ENCODE assay signal across 8 cellular contexts in the genomic region with DNA sequence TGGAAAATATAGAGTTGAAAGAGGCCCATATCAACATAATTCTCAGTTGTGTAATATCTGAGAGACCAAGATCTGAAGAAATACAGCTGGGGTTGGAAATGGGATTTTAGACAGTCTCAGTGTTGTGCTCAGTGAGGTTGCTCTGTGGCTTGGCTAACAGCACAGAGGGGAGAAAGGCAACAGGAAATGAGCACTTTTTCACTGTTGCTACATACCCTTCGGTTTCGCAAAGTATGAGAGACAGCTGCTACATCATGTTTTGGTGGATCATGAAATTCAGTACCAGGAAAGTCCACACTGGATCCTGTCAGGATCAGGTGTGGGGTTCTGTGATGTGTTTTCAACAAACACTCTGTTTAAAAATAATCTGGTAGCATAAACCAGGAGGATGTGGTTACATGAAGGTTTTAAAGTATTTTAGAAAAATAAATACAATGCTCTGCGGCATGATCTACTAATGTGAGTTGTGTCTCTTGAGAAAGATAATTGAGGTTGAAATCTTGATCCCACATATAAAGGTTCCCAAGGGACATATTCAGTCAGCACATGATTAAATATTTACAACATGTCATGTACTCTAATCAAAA. TPM values are rescaled to one million over a fixed set of nuclear protein-coding genes. Genes with fewer than 3 reads are reported as not detected.
DNase-seq lines count a peak whose midpoint lies in the region; ATAC-seq and TF ChIP-seq lines count a peak whose summit lies in the region.

No MANE protein-coding gene starts in this region.

- peaks cover 7% of the 10 kb centered on the region for H3K4me1 ChIP-seq in vagina

- peak; percentile 95 for ATAC-seq in GM21390 (IDR thresholded peaks at IDR 0.05; ENCODE audit: unreplicated experiment)

- intact Hi-C loops in vagina (cut with DNase I), result no loop called here

- H3K27ac ChIP-seq in HL-60 (replicated peaks) (peak overlapping the region; percentile 71), brain microvascular endothelial cell (no peak overlapping the region), vagina (no peak overlapping the region)

- H3K27me3 ChIP-seq in HL-60 (ENCODE audit: insufficient read depth, poor library complexity, severe bottlenecking) (no peaks in the 10 kb centered on the region), brain microvascular endothelial cell (replicated peaks) (no peaks in the 10 kb centered on the region), vagina (no peaks in the 10 kb centered on the region)

- TF ChIP-seq POLR2A in vagina (IDR thresholded peaks at IDR 0.05), result no peak

- TF ChIP-seq CTCF in HL-60 (IDR thresholded peaks at IDR 0.05; ENCODE audit: insufficient read depth, low read length) (no peak), brain microvascular endothelial cell (IDR thresholded peaks at IDR 0.05; ENCODE audit: low read depth, low read length, missing control alignments) (no peak), vagina (IDR thresholded peaks at IDR 0.05) (no peak)

- H3K36me3 ChIP-seq in brain microvascular endothelial cell (replicated peaks) (no peaks in the 10 kb centered on the region), vagina (no peaks in the 10 kb centered on the region)

- no peak overlapping the region for H3K4me3 ChIP-seq in HL-60 (replicated peaks; ENCODE audit: insufficient read depth, low read length)
- H3K4me3 ChIP-seq in brain microvascular endothelial cell (ENCODE audit: low read depth, low read length), result no peak overlapping the region
- no peak overlapping the region for H3K4me3 ChIP-seq in skeletal muscle cell (ENCODE audit: low read depth, low read length)
- no peak overlapping the region for H3K4me3 ChIP-seq in vagina

- DNase-seq in GM04503 (ENCODE audit: low read depth), result peak; percentile 16
- peak; percentile 87 to 94 for DNase-seq in HL-60 (ENCODE audit: low read depth in 1 of 2, low spot score in 1 of 2)
- peak; percentile 56 for DNase-seq in brain microvascular endothelial cell
- DNase-seq in skeletal muscle cell (ENCODE audit: low read depth), result peak; percentile 87
- DNase-seq in vagina (ENCODE audit: extremely low spot score in 2 of 2), result no peak
- no peak for DNase-seq in NCI-H345 (lab: John Stamatoyannopoulos, UW)
- DNase-seq in iPS-NIHi7 (ENCODE audit: extremely low spot score), result no peak

- in situ Hi-C loops in brain microvascular endothelial cell (cut with HindIII; ENCODE audit: low pct_ligation_motif_present, low sequenced_read_pairs), result no loop called here

- H3K9me3 ChIP-seq in vagina, result no peaks in the 10 kb centered on the region

RNA-seq across cellular contexts. Expression of a gene that starts 6.9 kb away (rescaled TPM):
- total RNA-seq in vagina, result 0.25 TPM

Comparison
In these comparisons a context has a peak if more than half of its experiments do, and no peak if none do; other contexts are left out.
1. DNase-seq: peak in GM04503 (single experiment), HL-60 (2 of 2), brain microvascular endothelial cell (single experiment) and skeletal muscle cell (single experiment); none in vagina (0 of 2), NCI-H345 (single experiment) and iPS-NIHi7 (single experiment).